Comparison of ENCODE assay signal across 12 cellular contexts in genomic region chr7:116614509-116615285, GRCh38.
"Had no signal": no experiment of that assay in that cellular context is flagged by ENCODE, and none has a peak within 500 bp of the region (broad histone marks: within the 10 kb centered on the region; RNA-seq: fewer than 3 reads in every experiment).

No MANE protein-coding gene starts in this region.

- DNase-seq: activated CD4-positive, alpha-beta T cell treated with anti-CD3 and anti-CD28 coated beads for 48 hours; activated naive CD4-positive, alpha-beta T cell treated with Interleukin-2 at 50 U/mL for 16 hours; central memory CD4-positive, alpha-beta T cell; glutamatergic neuron; left ventricle myocardium inferior; mesendoderm; right cardiac atrium; stimulated activated CD4-positive, alpha-beta T cell treated with anti-CD3 and anti-CD28 coated beads, Interleukin-2, amount 100 ng/mL, for 24 hours; stimulated activated naive B cell treated with anti-CD40 and anti-IgM and Interleukin-4, amounts not matched to agents 10 μg/mL and 1 μg/mL and 100 μg/mL, for 72 hours; transverse colon had no signal

- H3K9me3 ChIP-seq: left ventricle myocardium inferior, transverse colon had no signal

- ATAC-seq: stimulated activated naive B cell treated with anti-CD40 and anti-IgM and Interleukin-4, amounts not matched to agents 10 μg/mL and 1 μg/mL and 100 μg/mL, for 72 hours; WTC11 had no signal

- H3K27ac ChIP-seq: coronary artery, left ventricle myocardium inferior, transverse colon had no signal

- H3K4me3 ChIP-seq: coronary artery, left ventricle myocardium inferior, transverse colon had no signal

- H3K36me3 ChIP-seq: left ventricle myocardium inferior, transverse colon had no signal

- H3K4me1 ChIP-seq: left ventricle myocardium inferior had no signal
